Comparison of ENCODE assay signal across 1 cellular context in genomic region chr6:109456283-109456583, GRCh38.
TF ChIP-seq lines count a peak whose summit lies in the region.

No MANE protein-coding gene starts in this region.

TF ChIP-seq in GM23338, 12 proteins besides CTCF, POLR2A, EP300 and RAD21 (continued from another document):
- TF ChIP-seq EZH2phosphoT487 (IDR thresholded peaks at IDR 0.05; ENCODE audit: unreplicated experiment) (no peak), ZNF462 (CRISPR knock-in tag; IDR thresholded peaks at IDR 0.05) (no peak), REST (IDR thresholded peaks at IDR 0.05; ENCODE audit: unreplicated experiment) (no peak), STAT1 (IDR thresholded peaks at IDR 0.05; ENCODE audit: unreplicated experiment) (no peak), NANOG (IDR thresholded peaks at IDR 0.05; ENCODE audit: borderline replicate concordance) (no peak), JUNB (IDR thresholded peaks at IDR 0.05; ENCODE audit: unreplicated experiment) (no peak), CREB1 (CRISPR knock-in tag; IDR thresholded peaks at IDR 0.05; ENCODE audit: low read depth) (no peak)
